Comparison of ENCODE assay signal across 1 cellular context in genomic region chr11:73288873-73289707, GRCh38.
TF ChIP-seq lines count a peak whose summit lies in the region.

No MANE protein-coding gene starts in this region.

TF ChIP-seq in HepG2, 621 proteins besides CTCF, POLR2A, EP300 and RAD21 (continued from another document and continues in another):
- TF ChIP-seq ZNF281 (CRISPR knock-in tag; IDR thresholded peaks at IDR 0.05; ENCODE audit: borderline replicate concordance) (peak; percentile 34; the same call in 1 of the 2 replicates), CBFB (CRISPR knock-in tag; IDR thresholded peaks at IDR 0.05) (0 out of 2 replicates have a peak, but pooled peaks have one; percentile 1), ZNF232 (CRISPR knock-in tag; IDR thresholded peaks at IDR 0.05; ENCODE audit: borderline replicate concordance) (0 out of 2 replicates have a peak, but pooled peaks have one; percentile 24), NFAT5 (CRISPR knock-in tag; IDR thresholded peaks at IDR 0.05) (no peak), ZNF616 (CRISPR knock-in tag; IDR thresholded peaks at IDR 0.05; ENCODE audit: low read depth) (peak; percentile 72; the same call in 1 of the 2 replicates), ATM (IDR thresholded peaks at IDR 0.05; ENCODE audit: borderline replicate concordance) (no peak), ZNF619 (CRISPR knock-in tag; IDR thresholded peaks at IDR 0.05) (peak; percentile 93; the same call in 1 of the 2 replicates), HBP1 (CRISPR knock-in tag; IDR thresholded peaks at IDR 0.05; ENCODE audit: low read depth) (no peak), TIGD3 (CRISPR knock-in tag; IDR thresholded peaks at IDR 0.05; ENCODE audit: borderline replicate concordance) (no peak), ZNF512 (CRISPR knock-in tag; IDR thresholded peaks at IDR 0.05) (0 out of 2 replicates have a peak, but pooled peaks have one; percentile 70), REXO4 (CRISPR knock-in tag; IDR thresholded peaks at IDR 0.05; ENCODE audit: borderline replicate concordance) (no peak), ZNF432 (CRISPR knock-in tag; IDR thresholded peaks at IDR 0.05; ENCODE audit: borderline replicate concordance) (no peak), RBM22 (optimal IDR thresholded peaks at IDR 0.05; ENCODE audit: low read length) (no peak), SALL2 (CRISPR knock-in tag; IDR thresholded peaks at IDR 0.05) (no peak), TMF1 (CRISPR knock-in tag; IDR thresholded peaks at IDR 0.05; ENCODE audit: low read depth) (0 out of 2 replicates have a peak, but pooled peaks have one; percentile 42), ZNF142 (CRISPR knock-in tag; IDR thresholded peaks at IDR 0.05) (no peak), ZBTB10 (CRISPR knock-in tag; IDR thresholded peaks at IDR 0.05; ENCODE audit: borderline replicate concordance) (no peak; the same call in 1 of the 2 replicates), ZNF160 (CRISPR knock-in tag; IDR thresholded peaks at IDR 0.05) (no peak), GMEB1 (CRISPR knock-in tag; IDR thresholded peaks at IDR 0.05; ENCODE audit: borderline replicate concordance) (no peak), ZNF770 (CRISPR knock-in tag; IDR thresholded peaks at IDR 0.05) (peak; percentile 69), PPARG (CRISPR knock-in tag; conservative IDR thresholded peaks at IDR 0.05) (no peak), CBX5 (CRISPR knock-in tag; IDR thresholded peaks at IDR 0.05; ENCODE audit: borderline replicate concordance) (0 out of 2 replicates have a peak, but pooled peaks have one; percentile 32), AGO1 (IDR thresholded peaks at IDR 0.05; ENCODE audit: low read depth, low read length, poor library complexity, severe bottlenecking) (no peak)
